ENCODE assay signal across 8 cellular contexts in the genomic region with DNA sequence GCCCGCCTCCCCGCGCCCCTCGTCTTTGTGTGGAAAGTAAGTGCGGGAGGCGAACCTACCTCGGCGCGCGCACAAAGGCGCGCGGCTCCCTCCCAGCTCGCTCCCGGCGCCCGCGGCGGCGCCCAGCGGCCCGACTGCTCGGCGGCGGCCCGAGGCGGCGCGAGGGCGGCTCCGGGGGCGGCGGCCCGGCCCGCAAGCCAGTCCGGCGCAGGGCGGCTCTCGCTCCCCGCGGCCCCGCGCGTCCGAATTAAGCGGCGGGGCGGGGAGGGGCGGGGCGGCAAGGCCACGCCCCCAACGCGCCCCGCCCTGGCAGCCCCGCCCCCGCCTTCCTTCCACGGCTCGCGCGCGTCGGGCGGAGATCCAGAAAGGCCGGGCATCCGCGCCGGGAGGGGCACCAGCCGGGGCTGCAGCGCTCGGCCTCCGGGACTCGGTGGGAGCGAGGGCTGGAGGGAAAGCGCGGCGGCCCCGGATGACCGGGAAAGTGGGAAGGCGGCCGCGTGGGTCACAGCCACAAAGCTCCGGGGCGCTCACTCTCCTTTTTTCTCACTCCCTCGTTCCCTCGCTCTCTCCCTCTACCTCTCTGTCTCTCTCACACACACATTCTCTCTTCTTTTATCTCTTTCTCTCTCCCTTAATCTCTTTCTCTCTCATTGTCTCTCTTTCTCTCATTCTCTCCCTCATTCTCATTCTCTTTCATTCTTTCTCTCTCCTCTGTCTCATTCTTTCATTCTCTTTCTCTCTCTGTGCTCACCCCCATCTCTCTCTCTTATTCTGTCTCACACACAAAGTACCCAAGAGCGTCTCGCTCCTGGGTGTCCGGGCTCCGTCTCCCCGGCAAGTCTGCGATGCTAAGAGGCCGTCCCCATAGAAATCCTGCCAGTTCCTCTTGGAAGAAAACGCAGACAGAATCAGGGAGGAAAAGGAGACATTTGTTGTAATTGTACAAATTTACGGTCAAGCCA.
DNase-seq lines count a peak whose midpoint lies in the region; FAIRE-seq and TF ChIP-seq lines count a peak whose summit lies in the region.

No MANE protein-coding gene starts in this region.

- TF ChIP-seq POLR2A in GM12891 (IDR thresholded peaks at IDR 0.05; ENCODE audit: low read depth, low read length): peak; percentile 29; the same call in 1 of the 2 replicates

- no peaks in the 10 kb centered on the region for H3K36me3 ChIP-seq in kidney epithelial cell (ENCODE audit: control insufficient read depth, insufficient read depth, low read length)

- H3K27me3 ChIP-seq in kidney epithelial cell (ENCODE audit: control insufficient read depth, insufficient read depth, low read length): no peaks in the 10 kb centered on the region

- DNase-seq in GM12891 (ENCODE audit: insufficient read length, low spot score) (peak; percentile 44), HFF-Myc (ENCODE audit: extremely low read depth, low read depth) (no peak), NCI-H128 (lab: John Stamatoyannopoulos, UW; ENCODE audit: unreplicated experiment) (peak; percentile 30), cerebellum (ENCODE audit: low spot score) (peak; percentile 93), kidney epithelial cell (ENCODE audit: low read depth) (no peak), NCI-H187 treated with DMSO at 0.1 percent for 48 hours (lab: John Stamatoyannopoulos, UW) (no peak)
- peak; percentile 48 for DNase-seq in activated CD4-positive, CD25-positive, alpha-beta regulatory T cell treated with anti-CD3 and anti-CD28 coated beads, Interleukin-2, amount 50 U/mL, for 16 hours (ENCODE audit: low read depth, low spot score)
- peak; percentile 58 to 60 for DNase-seq in stimulated activated CD4-positive, alpha-beta T cell treated with anti-CD3 and anti-CD28 coated beads, Interleukin-15, amount 100 ng/mL, for 1 hour (ENCODE audit: low read depth in 1 of 2, low spot score in 1 of 2)

- TF ChIP-seq CTCF in HFF-Myc (IDR thresholded peaks at IDR 0.05; ENCODE audit: low read depth, low read length, missing control alignments) (no peak), kidney epithelial cell (IDR thresholded peaks at IDR 0.05; ENCODE audit: insufficient read depth, low read length, poor library complexity, severe bottlenecking) (no peak)

- FAIRE-seq in GM12891 (lab: Jason Lieb, UNC): peak; percentile 65

- H3K4me3 ChIP-seq in HFF-Myc (replicated peaks; ENCODE audit: low read depth, low read length): peak overlapping the region; percentile 66
- H3K4me3 ChIP-seq in kidney epithelial cell (ENCODE audit: low read depth, low read length): peak overlapping the region; percentile 59

TF ChIP-seq in GM12891, 5 proteins besides CTCF, POLR2A, EP300 and RAD21:
- TF ChIP-seq POU2F2 (IDR thresholded peaks at IDR 0.05; ENCODE audit: low read depth, low read length) (no peak), TAF1 (IDR thresholded peaks at IDR 0.05; ENCODE audit: low read depth, low read length) (no peak; the same call in 1 of the 2 replicates), POLR2AphosphoS5 (IDR thresholded peaks at IDR 0.05; ENCODE audit: low read depth, low read length) (peak; percentile 54; the same call in 1 of the 2 replicates), SPI1 (IDR thresholded peaks at IDR 0.05; ENCODE audit: low read depth, low read length) (0 out of 2 replicates have a peak, but pooled peaks have one; percentile 13)

Comparison
In these comparisons a context has a peak if more than half of its experiments do, and no peak if none do; other contexts are left out.
1. DNase-seq: peak in GM12891 (single experiment), NCI-H128 (single experiment), activated CD4-positive, CD25-positive, alpha-beta regulatory T cell treated with anti-CD3 and anti-CD28 coated beads, Interleukin-2, amount 50 U/mL, for 16 hours (single experiment), cerebellum (single experiment) and stimulated activated CD4-positive, alpha-beta T cell treated with anti-CD3 and anti-CD28 coated beads, Interleukin-15, amount 100 ng/mL, for 1 hour (2 of 2); none in HFF-Myc (single experiment), kidney epithelial cell (single experiment) and NCI-H187 treated with DMSO at 0.1 percent for 48 hours (single experiment).